ENCODE assay signal across 9 cellular contexts in the genomic region with DNA sequence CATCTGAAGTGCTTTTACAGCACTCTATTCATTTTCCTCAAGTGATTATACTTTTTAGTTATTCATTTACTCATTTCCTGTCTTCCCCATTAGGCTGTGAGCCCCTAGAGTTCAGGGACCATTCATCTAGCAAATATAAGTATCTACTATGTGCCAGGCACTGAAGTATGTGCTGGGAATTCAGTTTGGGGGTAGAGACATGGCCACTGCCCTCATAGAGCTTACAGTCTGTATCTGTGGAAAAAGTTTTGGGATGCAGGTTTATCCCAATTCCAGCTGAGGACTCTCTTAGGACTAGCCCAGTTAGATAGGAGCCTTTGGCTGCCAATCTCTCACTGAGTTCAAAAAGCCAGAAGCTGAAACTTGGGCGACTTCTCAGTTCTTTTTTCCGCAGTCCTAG. TPM values are rescaled to one million over a fixed set of nuclear protein-coding genes. Genes with fewer than 3 reads are reported as not detected.
"Had no signal": no experiment of that assay in that cellular context is flagged by ENCODE, and none has a peak within 500 bp of the region (broad histone marks: within the 10 kb centered on the region; RNA-seq: fewer than 3 reads in every experiment).

No MANE protein-coding gene starts in this region.

- H3K27ac ChIP-seq: HL-60 had no signal

- H3K4me3 ChIP-seq: GM23338, K562 had no signal

- H3K27ac Mint-ChIP-seq: GM23338, H9 had no signal

- H2AFZ ChIP-seq: GM23338 had no signal

- ATAC-seq: K562 had no signal

- H3K9me3 Mint-ChIP-seq: GM23338 had no signal

- H3K4me2 ChIP-seq: GM23338 had no signal

- DNase-seq: H9, HCEC 1CT, IMR-90, KG1 had no signal

- H3K4me3 Mint-ChIP-seq: GM23338, H9 had no signal

RNA-seq across cellular contexts. Expression of a gene that starts 30.2 kb away (rescaled TPM):
- total RNA-seq: GM23338, H1, H9, HT1080, IMR-90 had no signal
- polyA plus RNA-seq: GM23338, IMR-90, K562 had no signal

RNA-seq across cellular contexts. Expression of a gene that starts 49.6 kb away (rescaled TPM):
- total RNA-seq: HT1080, IMR-90, K562 had no signal
- polyA plus RNA-seq: IMR-90, K562 had no signal
